ENCODE assay signal across 1 cellular context in genomic region chr1:212816567-212817278, GRCh38.
TF ChIP-seq lines count a peak whose summit lies in the region.

No MANE protein-coding gene starts in this region.

TF ChIP-seq in HepG2, 621 proteins besides CTCF, POLR2A, EP300 and RAD21 (continued from another document):
- no peak for TF ChIP-seq HNF1B (CRISPR knock-in tag; IDR thresholded peaks at IDR 0.05)
- peak; percentile 86 for TF ChIP-seq MIXL1 (CRISPR knock-in tag; IDR thresholded peaks at IDR 0.05)
- TF ChIP-seq HNF4G (IDR thresholded peaks at IDR 0.05; ENCODE audit: borderline replicate concordance, low read depth, low read length) = peak; percentile 73
- TF ChIP-seq HNF4G (CRISPR knock-in tag; IDR thresholded peaks at IDR 0.05; ENCODE audit: borderline replicate concordance, low read depth) = no peak; the same call in 1 of the 2 replicates
- TF ChIP-seq HDAC1 (CRISPR knock-in tag; IDR thresholded peaks at IDR 0.05) = peak; percentile 48; the same call in 1 of the 2 replicates
- TF ChIP-seq MTA1 (CRISPR knock-in tag; IDR thresholded peaks at IDR 0.05; ENCODE audit: borderline replicate concordance) = no peak
- no peak for TF ChIP-seq FOXA1 (IDR thresholded peaks at IDR 0.05)
- TF ChIP-seq FOXA1 (CRISPR knock-in tag; IDR thresholded peaks at IDR 0.05) = 0 out of 2 replicates have a peak, but pooled peaks have one; percentile 23
- peak; percentile 49; the same call in 1 of the 2 replicates for TF ChIP-seq SP5 (CRISPR knock-in tag; IDR thresholded peaks at IDR 0.05; ENCODE audit: borderline replicate concordance, low read depth)
- peak; percentile 59; the same call in 1 of the 2 replicates for TF ChIP-seq ATF2 (CRISPR knock-in tag; IDR thresholded peaks at IDR 0.05)
- TF ChIP-seq ARID3A (IDR thresholded peaks at IDR 0.05; ENCODE audit: low read depth, low read length) = peak; percentile 95
- no peak for TF ChIP-seq ZNF7 (CRISPR knock-in tag; IDR thresholded peaks at IDR 0.05)
- TF ChIP-seq ZNF607 (CRISPR knock-in tag; IDR thresholded peaks at IDR 0.05; ENCODE audit: borderline replicate concordance) = no peak
- TF ChIP-seq DRAP1 (CRISPR knock-in tag; IDR thresholded peaks at IDR 0.05) = 0 out of 2 replicates have a peak, but pooled peaks have one; percentile 31
- peak; percentile 93 for TF ChIP-seq ARID5B (CRISPR knock-in tag; IDR thresholded peaks at IDR 0.05)
- TF ChIP-seq NCOR1 (IDR thresholded peaks at IDR 0.05; ENCODE audit: borderline replicate concordance, low read length) = peak; percentile 98
- TF ChIP-seq ZNF710 (CRISPR knock-in tag; IDR thresholded peaks at IDR 0.05; ENCODE audit: borderline replicate concordance) = peak; percentile 89
- TF ChIP-seq SOX13 (IDR thresholded peaks at IDR 0.05) = peak; percentile 15; the same call in 1 of the 2 replicates
- TF ChIP-seq SOX13 (CRISPR knock-in tag; conservative IDR thresholded peaks at IDR 0.05 in 1 of 2, IDR thresholded peaks at IDR 0.05 in 1 of 2) = peak in 1 of 2 experiments; percentile 86; a peak in 2 of 4 replicates
TF ChIP-seq in HepG2: peak in this region for 85.
